Comparison of ENCODE assay signal across 8 cellular contexts in the genomic region with DNA sequence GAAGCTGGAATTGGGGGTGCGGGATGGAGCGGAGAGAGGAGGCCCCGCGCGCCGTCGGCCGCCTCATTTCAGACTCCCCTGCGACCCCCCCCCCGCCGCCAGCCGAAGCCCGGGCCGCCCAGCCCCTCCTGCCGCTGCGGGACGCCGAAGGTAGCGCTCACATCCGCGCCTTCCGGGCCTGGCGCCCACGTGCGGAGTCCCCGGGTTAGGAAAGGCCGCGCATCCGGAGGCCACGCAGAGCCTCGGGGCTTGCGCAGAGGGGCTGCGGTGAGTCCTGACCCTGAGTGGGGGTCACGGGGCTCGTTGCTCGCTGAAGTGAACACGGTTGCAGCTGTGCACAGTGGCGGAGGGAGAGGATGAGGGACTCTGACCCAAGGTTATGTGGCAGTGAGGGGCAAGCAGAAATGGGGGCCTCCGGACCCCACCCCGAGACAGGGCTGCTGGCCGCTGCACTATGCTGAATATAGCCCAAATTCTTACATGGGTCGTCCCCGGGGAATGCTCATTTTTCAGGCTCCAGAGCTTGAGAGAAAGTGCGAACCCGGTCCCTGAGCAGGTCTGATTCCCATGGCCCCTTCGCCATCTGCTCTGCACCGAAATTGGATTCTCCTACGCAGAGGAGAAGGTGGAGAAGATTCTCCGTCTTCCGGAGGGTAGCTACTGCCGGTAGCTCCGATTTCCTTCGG. TPM values are rescaled to one million over a fixed set of nuclear protein-coding genes. Genes with fewer than 3 reads are reported as not detected.
A peak's percentile ranks its signal among the peaks of the same experiment; 100 is the strongest.
DNase-seq lines count a peak whose midpoint lies in the region; TF ChIP-seq lines count a peak whose summit lies in the region.

No MANE protein-coding gene starts in this region.

- WGBS in mesodermal cell (ENCODE audit: insufficient coverage in 2 of 2), 2 experiments: 0% methylated on average over 44 to 50 of the region's 53 CpGs

- H3K36me3 ChIP-seq in mesodermal cell (ENCODE audit: control insufficient read depth, insufficient read depth, low read length): peaks cover 44% of the 10 kb centered on the region

- H3K9me3 ChIP-seq in mesodermal cell (ENCODE audit: control insufficient read depth, low read length): no peaks in the 10 kb centered on the region

- peak; percentile 62 to 76 for DNase-seq in NCI-H2081 (lab: John Stamatoyannopoulos, UW)
- DNase-seq in NCI-H2081 treated with DMSO at 0.1 percent for 48 hours (lab: John Stamatoyannopoulos, UW): no peak
- DNase-seq in HEK293T (ENCODE audit: extremely low spot score): peak; percentile 41
- DNase-seq in NAMALWA (ENCODE audit: low spot score): peak; percentile 64
- DNase-seq in activated CD4-positive, alpha-beta T cell treated with anti-CD3 and anti-CD28 coated beads, Interleukin-2, amount 50 U/mL, for 4 hours: peak; percentile 32 to 37
- peak; percentile 15 for DNase-seq in effector CD8-positive, alpha-beta T cell (lab: John Stamatoyannopoulos, UW)
- DNase-seq in stimulated activated CD8-positive, alpha-beta memory T cell treated with anti-CD3 and anti-CD28 coated beads, Interleukin-4, amount 100 ng/mL, for 24 hours (ENCODE audit: low read depth): peak; percentile 39

- H3K4me3 ChIP-seq in mesodermal cell (ENCODE audit: extremely low read depth, insufficient read depth, low read length, poor library complexity, severe bottlenecking): peak overlapping the region; percentile 79

- POLR2A ChIA-PET in HEK293T (lab: Yijun Ruan, JAX): no interaction called here

- CTCF ChIA-PET in HEK293T (lab: Yijun Ruan, JAX): no interaction called here

- H3K4me1 ChIP-seq in mesodermal cell (ENCODE audit: control insufficient read depth, insufficient read depth, low read length, poor library complexity, severe bottlenecking): peaks cover 14% of the 10 kb centered on the region

- peak overlapping the region; percentile 82 for H3K27ac ChIP-seq in mesodermal cell (ENCODE audit: low read depth, low read length, severe bottlenecking)

TF ChIP-seq in HEK293T, 16 proteins besides CTCF, POLR2A, EP300 and RAD21:
- TF ChIP-seq L3MBTL2 (conservative IDR thresholded peaks at IDR 0.05): peak; percentile 73
- TF ChIP-seq SUZ12 (IDR thresholded peaks at IDR 0.05): no peak
TF ChIP-seq in HEK293T: peak in this region for 1.

RNA-seq across cellular contexts. Expression of a gene that starts 0.7 kb away (rescaled TPM):
- polyA plus RNA-seq in mesodermal cell (2013, experiment 1 of 2): 36.2 TPM
- 31.9 TPM for polyA plus RNA-seq in mesodermal cell (2013, experiment 2 of 2)
